10 cellular contexts compared by ENCODE assay signal in the genomic region with DNA sequence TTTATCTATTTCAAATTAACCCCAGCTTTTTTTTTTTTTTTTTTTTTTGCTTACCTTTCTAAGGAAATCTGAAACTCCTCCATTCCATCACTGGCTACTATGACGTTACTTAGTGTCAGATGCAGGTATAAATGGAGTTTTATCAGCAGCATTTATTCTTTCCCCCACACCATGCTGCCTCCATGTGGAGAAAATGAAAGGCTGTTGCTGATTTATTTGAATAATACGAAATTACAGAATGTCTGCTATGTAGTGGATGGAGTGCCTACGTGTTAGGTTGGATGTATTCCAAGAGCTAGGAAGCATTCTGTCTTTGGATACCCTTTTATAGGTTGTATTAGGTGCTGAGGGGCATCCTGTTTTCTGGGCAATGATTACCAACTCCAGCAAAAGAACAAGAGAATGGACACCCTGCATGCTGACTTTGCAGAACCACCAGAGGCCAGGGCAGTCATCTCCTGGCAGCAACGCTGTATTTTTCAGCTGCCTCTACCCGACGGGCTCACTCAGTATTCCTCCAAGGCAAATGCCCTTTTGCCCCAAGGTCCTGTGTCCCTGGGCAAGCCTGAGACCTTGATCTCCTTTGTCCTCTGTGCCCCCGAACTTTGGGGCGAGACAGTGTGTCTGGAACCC.
DNase-seq lines count a peak whose midpoint lies in the region; ATAC-seq and TF ChIP-seq lines count a peak whose summit lies in the region.
"Had no signal": no experiment of that assay in that cellular context is flagged by ENCODE, and none has a peak within 500 bp of the region (broad histone marks: within the 10 kb centered on the region; RNA-seq: fewer than 3 reads in every experiment).

No MANE protein-coding gene starts in this region.

- TF ChIP-seq RAD21 in Ishikawa (IDR thresholded peaks at IDR 0.05; ENCODE audit: low read depth): peak; percentile 58

- DNase-seq in AG20443 (ENCODE audit: low spot score): peak; percentile 35
- DNase-seq in cerebellar cortex (ENCODE audit: low spot score): peak; percentile 49
- peak; percentile 44 for DNase-seq in midbrain (lab: John Stamatoyannopoulos, UW)
- DNase-seq in HuH-7.5 (ENCODE audit: low spot score): no peak
- DNase-seq: body of pancreas, mesendoderm had no signal

- no peak for TF ChIP-seq EP300 in Ishikawa (IDR thresholded peaks at IDR 0.05; ENCODE audit: borderline replicate concordance)

- no peak for ATAC-seq in GM21367 (IDR thresholded peaks at IDR 0.05; ENCODE audit: unreplicated experiment)
- ATAC-seq in GM21576 (IDR thresholded peaks at IDR 0.05; ENCODE audit: unreplicated experiment): no peak
- ATAC-seq in HG02610 (IDR thresholded peaks at IDR 0.05; ENCODE audit: unreplicated experiment): no peak
- ATAC-seq: body of pancreas had no signal

TF ChIP-seq in Ishikawa, 13 proteins besides CTCF, POLR2A, EP300 and RAD21:
- TF ChIP-seq, protein P1, sequence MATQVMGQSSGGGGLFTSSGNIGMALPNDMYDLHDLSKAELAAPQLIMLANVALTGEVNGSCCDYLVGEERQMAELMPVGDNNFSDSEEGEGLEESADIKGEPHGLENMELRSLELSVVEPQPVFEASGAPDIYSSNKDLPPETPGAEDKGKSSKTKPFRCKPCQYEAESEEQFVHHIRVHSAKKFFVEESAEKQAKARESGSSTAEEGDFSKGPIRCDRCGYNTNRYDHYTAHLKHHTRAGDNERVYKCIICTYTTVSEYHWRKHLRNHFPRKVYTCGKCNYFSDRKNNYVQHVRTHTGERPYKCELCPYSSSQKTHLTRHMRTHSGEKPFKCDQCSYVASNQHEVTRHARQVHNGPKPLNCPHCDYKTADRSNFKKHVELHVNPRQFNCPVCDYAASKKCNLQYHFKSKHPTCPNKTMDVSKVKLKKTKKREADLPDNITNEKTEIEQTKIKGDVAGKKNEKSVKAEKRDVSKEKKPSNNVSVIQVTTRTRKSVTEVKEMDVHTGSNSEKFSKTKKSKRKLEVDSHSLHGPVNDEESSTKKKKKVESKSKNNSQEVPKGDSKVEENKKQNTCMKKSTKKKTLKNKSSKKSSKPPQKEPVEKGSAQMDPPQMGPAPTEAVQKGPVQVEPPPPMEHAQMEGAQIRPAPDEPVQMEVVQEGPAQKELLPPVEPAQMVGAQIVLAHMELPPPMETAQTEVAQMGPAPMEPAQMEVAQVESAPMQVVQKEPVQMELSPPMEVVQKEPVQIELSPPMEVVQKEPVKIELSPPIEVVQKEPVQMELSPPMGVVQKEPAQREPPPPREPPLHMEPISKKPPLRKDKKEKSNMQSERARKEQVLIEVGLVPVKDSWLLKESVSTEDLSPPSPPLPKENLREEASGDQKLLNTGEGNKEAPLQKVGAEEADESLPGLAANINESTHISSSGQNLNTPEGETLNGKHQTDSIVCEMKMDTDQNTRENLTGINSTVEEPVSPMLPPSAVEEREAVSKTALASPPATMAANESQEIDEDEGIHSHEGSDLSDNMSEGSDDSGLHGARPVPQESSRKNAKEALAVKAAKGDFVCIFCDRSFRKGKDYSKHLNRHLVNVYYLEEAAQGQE (IDR thresholded peaks at IDR 0.05; ENCODE audit: low read depth): no peak
- no peak for TF ChIP-seq YY1 (IDR thresholded peaks at IDR 0.05; ENCODE audit: low read depth)
- no peak for TF ChIP-seq TAF1 (IDR thresholded peaks at IDR 0.05; ENCODE audit: low read depth)
- TF ChIP-seq ZBTB7A (IDR thresholded peaks at IDR 0.05; ENCODE audit: low read depth): no peak
- no peak for TF ChIP-seq TCF12 (IDR thresholded peaks at IDR 0.05; ENCODE audit: low read depth)
- no peak for TF ChIP-seq CREB1 (IDR thresholded peaks at IDR 0.05; ENCODE audit: low read depth)
- no peak for TF ChIP-seq NFIC (IDR thresholded peaks at IDR 0.05)
- no peak for TF ChIP-seq CEBPB (IDR thresholded peaks at IDR 0.05)
- TF ChIP-seq TEAD4 (IDR thresholded peaks at IDR 0.05): no peak
- TF ChIP-seq, protein P2, sequence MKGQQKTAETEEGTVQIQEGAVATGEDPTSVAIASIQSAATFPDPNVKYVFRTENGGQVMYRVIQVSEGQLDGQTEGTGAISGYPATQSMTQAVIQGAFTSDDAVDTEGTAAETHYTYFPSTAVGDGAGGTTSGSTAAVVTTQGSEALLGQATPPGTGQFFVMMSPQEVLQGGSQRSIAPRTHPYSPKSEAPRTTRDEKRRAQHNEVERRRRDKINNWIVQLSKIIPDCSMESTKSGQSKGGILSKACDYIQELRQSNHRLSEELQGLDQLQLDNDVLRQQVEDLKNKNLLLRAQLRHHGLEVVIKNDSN (IDR thresholded peaks at IDR 0.05): no peak
- TF ChIP-seq EGR1 (IDR thresholded peaks at IDR 0.05): no peak
- TF ChIP-seq, protein P3, sequence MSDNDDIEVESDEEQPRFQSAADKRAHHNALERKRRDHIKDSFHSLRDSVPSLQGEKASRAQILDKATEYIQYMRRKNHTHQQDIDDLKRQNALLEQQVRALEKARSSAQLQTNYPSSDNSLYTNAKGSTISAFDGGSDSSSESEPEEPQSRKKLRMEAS (IDR thresholded peaks at IDR 0.05): no peak
- TF ChIP-seq FOXM1 (IDR thresholded peaks at IDR 0.05; ENCODE audit: borderline replicate concordance, low read depth): no peak
